ENCODE assay signal across 2 cellular contexts in genomic region chr2:58398406-58398805, GRCh38.
TF ChIP-seq lines count a peak whose summit lies in the region.

No MANE protein-coding gene starts in this region.

TF ChIP-seq in GM12878, 131 proteins besides CTCF, POLR2A, EP300 and RAD21 (continued from another document):
- TF ChIP-seq, protein P1, sequence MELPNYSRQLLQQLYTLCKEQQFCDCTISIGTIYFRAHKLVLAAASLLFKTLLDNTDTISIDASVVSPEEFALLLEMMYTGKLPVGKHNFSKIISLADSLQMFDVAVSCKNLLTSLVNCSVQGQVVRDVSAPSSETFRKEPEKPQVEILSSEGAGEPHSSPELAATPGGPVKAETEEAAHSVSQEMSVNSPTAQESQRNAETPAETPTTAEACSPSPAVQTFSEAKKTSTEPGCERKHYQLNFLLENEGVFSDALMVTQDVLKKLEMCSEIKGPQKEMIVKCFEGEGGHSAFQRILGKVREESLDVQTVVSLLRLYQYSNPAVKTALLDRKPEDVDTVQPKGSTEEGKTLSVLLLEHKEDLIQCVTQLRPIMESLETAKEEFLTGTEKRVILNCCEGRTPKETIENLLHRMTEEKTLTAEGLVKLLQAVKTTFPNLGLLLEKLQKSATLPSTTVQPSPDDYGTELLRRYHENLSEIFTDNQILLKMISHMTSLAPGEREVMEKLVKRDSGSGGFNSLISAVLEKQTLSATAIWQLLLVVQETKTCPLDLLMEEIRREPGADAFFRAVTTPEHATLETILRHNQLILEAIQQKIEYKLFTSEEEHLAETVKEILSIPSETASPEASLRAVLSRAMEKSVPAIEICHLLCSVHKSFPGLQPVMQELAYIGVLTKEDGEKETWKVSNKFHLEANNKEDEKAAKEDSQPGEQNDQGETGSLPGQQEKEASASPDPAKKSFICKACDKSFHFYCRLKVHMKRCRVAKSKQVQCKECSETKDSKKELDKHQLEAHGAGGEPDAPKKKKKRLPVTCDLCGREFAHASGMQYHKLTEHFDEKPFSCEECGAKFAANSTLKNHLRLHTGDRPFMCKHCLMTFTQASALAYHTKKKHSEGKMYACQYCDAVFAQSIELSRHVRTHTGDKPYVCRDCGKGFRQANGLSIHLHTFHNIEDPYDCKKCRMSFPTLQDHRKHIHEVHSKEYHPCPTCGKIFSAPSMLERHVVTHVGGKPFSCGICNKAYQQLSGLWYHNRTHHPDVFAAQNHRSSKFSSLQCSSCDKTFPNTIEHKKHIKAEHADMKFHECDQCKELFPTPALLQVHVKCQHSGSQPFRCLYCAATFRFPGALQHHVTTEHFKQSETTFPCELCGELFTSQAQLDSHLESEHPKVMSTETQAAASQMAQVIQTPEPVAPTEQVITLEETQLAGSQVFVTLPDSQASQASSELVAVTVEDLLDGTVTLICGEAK (IDR thresholded peaks at IDR 0.05; ENCODE audit: borderline replicate concordance), result 0 out of 2 replicates have a peak, but pooled peaks have one; percentile 20
- TF ChIP-seq, protein P2, sequence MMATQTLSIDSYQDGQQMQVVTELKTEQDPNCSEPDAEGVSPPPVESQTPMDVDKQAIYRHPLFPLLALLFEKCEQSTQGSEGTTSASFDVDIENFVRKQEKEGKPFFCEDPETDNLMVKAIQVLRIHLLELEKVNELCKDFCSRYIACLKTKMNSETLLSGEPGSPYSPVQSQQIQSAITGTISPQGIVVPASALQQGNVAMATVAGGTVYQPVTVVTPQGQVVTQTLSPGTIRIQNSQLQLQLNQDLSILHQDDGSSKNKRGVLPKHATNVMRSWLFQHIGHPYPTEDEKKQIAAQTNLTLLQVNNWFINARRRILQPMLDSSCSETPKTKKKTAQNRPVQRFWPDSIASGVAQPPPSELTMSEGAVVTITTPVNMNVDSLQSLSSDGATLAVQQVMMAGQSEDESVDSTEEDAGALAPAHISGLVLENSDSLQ (IDR thresholded peaks at IDR 0.05), result no peak

TF ChIP-seq in K562, 482 proteins besides CTCF, POLR2A, EP300 and RAD21 (continued from another document):
- TF ChIP-seq, protein P1 (IDR thresholded peaks at IDR 0.05), result peak; percentile 77
- TF ChIP-seq, protein P1 (CRISPR knock-in tag; IDR thresholded peaks at IDR 0.05), result no peak
- no peak for TF ChIP-seq JUNB (CRISPR knock-in tag; conservative IDR thresholded peaks at IDR 0.05)
